ENCODE assay signal across 8 cellular contexts in the genomic region with DNA sequence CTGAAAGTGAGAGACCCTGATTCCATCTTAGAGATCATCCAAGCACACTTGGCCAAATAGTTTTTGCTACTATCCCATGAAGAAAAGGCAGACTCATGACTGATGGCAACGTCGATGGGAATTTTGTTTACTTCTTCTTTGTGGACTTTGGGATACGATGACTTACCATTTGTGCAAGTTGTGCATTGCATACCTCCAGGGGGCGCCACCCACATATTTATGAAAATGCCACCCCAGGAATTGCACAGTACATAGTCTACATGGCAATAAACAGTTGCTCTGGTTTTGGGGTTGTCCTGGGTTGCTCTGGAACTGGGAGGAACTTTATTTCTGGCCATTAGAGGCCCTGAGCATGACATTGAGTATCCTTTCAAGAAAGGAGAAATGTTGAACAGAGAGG.
DNase-seq lines count a peak whose midpoint lies in the region; ATAC-seq and TF ChIP-seq lines count a peak whose summit lies in the region.
"Not testable (repeated sequence)": the region's sequence is repeated elsewhere in the genome, so short reads cannot be mapped to it uniquely, and the experiment has no call there.

No MANE protein-coding gene starts in this region.

- not testable (repeated sequence) for H3K9me3 Mint-ChIP-seq in Calu3 (ENCODE audit: low read depth, unreplicated experiment); activated CD8-positive, alpha-beta T cell treated with anti-CD3 and anti-CD28 coated beads for 36 hours; endothelial cell (ENCODE audit: unreplicated experiment); neural crest cell
- peaks cover 11% of the 10 kb centered on the region for H3K9me3 Mint-ChIP-seq in type B pancreatic cell

- H3K4me3 Mint-ChIP-seq in Calu3 (ENCODE audit: low read depth, unreplicated experiment); activated CD8-positive, alpha-beta T cell treated with anti-CD3 and anti-CD28 coated beads for 36 hours; endothelial cell (ENCODE audit: unreplicated experiment); neural crest cell; type B pancreatic cell: not testable (repeated sequence)

- H3K27me3 ChIP-seq in HCT116 (ENCODE audit: insufficient read depth, low read length); MM.1S (replicated peaks; ENCODE audit: insufficient read depth, low read length): not testable (repeated sequence)

- H3K36me3 ChIP-seq in HCT116 (ENCODE audit: control insufficient read depth in 1 of 2, insufficient read depth in 2 of 2, low read length in 2 of 2); MM.1S (replicated peaks; ENCODE audit: insufficient read depth, low read length): not testable (repeated sequence)

- not testable (repeated sequence) for H3K4me2 ChIP-seq in HCT116 (ENCODE audit: low read length); MM.1S (ENCODE audit: low read depth, low read length)

- not testable (repeated sequence) for H3K36me3 Mint-ChIP-seq in Calu3 (ENCODE audit: insufficient read depth, unreplicated experiment); activated CD8-positive, alpha-beta T cell treated with anti-CD3 and anti-CD28 coated beads for 36 hours (ENCODE audit: low read depth); endothelial cell (ENCODE audit: low read depth, unreplicated experiment); neural crest cell (ENCODE audit: low read depth); type B pancreatic cell

- not testable (repeated sequence) for BruUV-seq in Calu3 (replicated peaks; lab: Mats Ljungman, UMichigan); HCT116 (replicated peaks; lab: Mats Ljungman, UMichigan)

- not testable (repeated sequence) for H3K4me3 ChIP-seq in GM12864 (ENCODE audit: low read depth, low read length); HCT116 (replicated peaks in 1 of 2; ENCODE audit: low read depth in 1 of 2, low read length in 2 of 2); MM.1S (ENCODE audit: low read length)

- not testable (repeated sequence) for H3F3A ChIP-seq in MM.1S (ENCODE audit: insufficient read depth, low read length)

- not testable (repeated sequence) for H4K20me1 ChIP-seq in HCT116 (ENCODE audit: insufficient read depth); MM.1S (ENCODE audit: insufficient read depth, low read length)

- H3K27ac Mint-ChIP-seq in Calu3 (ENCODE audit: unreplicated experiment); activated CD8-positive, alpha-beta T cell treated with anti-CD3 and anti-CD28 coated beads for 36 hours; endothelial cell (ENCODE audit: unreplicated experiment); neural crest cell (ENCODE audit: unreplicated experiment); type B pancreatic cell: not testable (repeated sequence)

- intact Hi-C loops in Calu3 (cut with micrococcal nuclease; ENCODE audit: unreplicated experiment); activated CD8-positive, alpha-beta T cell treated with anti-CD3 and anti-CD28 coated beads for 36 hours (cut with micrococcal nuclease): not testable (repeated sequence)
- intact Hi-C loops in HCT116 (cut with micrococcal nuclease) = loop anchor here (10.0 kb wide), 1 partner anchor 379 kb away; no protein-coding TSS in a partner anchor

- H3K4me1 Mint-ChIP-seq in Calu3 (ENCODE audit: low read depth, unreplicated experiment); activated CD8-positive, alpha-beta T cell treated with anti-CD3 and anti-CD28 coated beads for 36 hours (ENCODE audit: low read depth); endothelial cell (ENCODE audit: unreplicated experiment); neural crest cell; type B pancreatic cell (ENCODE audit: unreplicated experiment): not testable (repeated sequence)

- not testable (repeated sequence) for DNase-seq in Calu3; GM12864 (ENCODE audit: low read depth); HCT116 (ENCODE audit: low read depth, low spot score); activated CD8-positive, alpha-beta T cell treated with anti-CD3 and anti-CD28 coated beads for 36 hours; endothelial cell (ENCODE audit: low spot score); neural crest cell (ENCODE audit: low read depth, low spot score); type B pancreatic cell (ENCODE audit: extremely low spot score, unreplicated experiment)
- DNase-seq in MM.1S = peak; percentile 6

- H3K27me3 Mint-ChIP-seq in Calu3 (ENCODE audit: unreplicated experiment) = peaks cover 23% of the 10 kb centered on the region
- not testable (repeated sequence) for H3K27me3 Mint-ChIP-seq in activated CD8-positive, alpha-beta T cell treated with anti-CD3 and anti-CD28 coated beads for 36 hours; endothelial cell (ENCODE audit: unreplicated experiment); neural crest cell (ENCODE audit: low read depth); type B pancreatic cell

- H3K9me3 ChIP-seq in HCT116 (ENCODE audit: control insufficient read depth in 1 of 2, insufficient read depth in 1 of 2, low read depth in 1 of 2, low read length in 2 of 2); MM.1S (replicated peaks; ENCODE audit: insufficient read depth, low read length): not testable (repeated sequence)

- RAD21 ChIA-PET in HCT116 (lab: Charles Lee; ENCODE audit: low non-redundant PET in 1 of 2, low total read pairs in 2 of 2, uncharacterized antibody in 2 of 2, unreplicated experiment in 2 of 2) = not testable (repeated sequence)

- not testable (repeated sequence) for TF ChIP-seq POLR2A in HCT116 (IDR thresholded peaks at IDR 0.05; ENCODE audit: borderline replicate concordance, extremely low read depth, insufficient read depth, insufficient read length)

- not testable (repeated sequence) for H3K4me1 ChIP-seq in HCT116 (ENCODE audit: control insufficient read depth in 1 of 2, insufficient read depth in 2 of 2, low read length in 2 of 2); MM.1S (ENCODE audit: low read length)

- H2AFZ ChIP-seq in HCT116 (ENCODE audit: low read depth, low read length, poor library complexity, severe bottlenecking); MM.1S (ENCODE audit: low read length): not testable (repeated sequence)

- CTCF ChIA-PET in Calu3 (lab: Charles Lee); HCT116 (lab: Charles Lee); activated CD8-positive, alpha-beta T cell treated with anti-CD3 and anti-CD28 coated beads for 36 hours (lab: Charles Lee): not testable (repeated sequence)

- H3K79me2 ChIP-seq in HCT116 (ENCODE audit: insufficient read depth, low read length); MM.1S (ENCODE audit: low read length): not testable (repeated sequence)

- not testable (repeated sequence) for H3K9ac ChIP-seq in HCT116 (ENCODE audit: low read length); MM.1S (ENCODE audit: low read length)

- TF ChIP-seq CTCF in Calu3 (IDR thresholded peaks at IDR 0.05; ENCODE audit: unreplicated experiment) (peak; percentile 16), GM12864 (IDR thresholded peaks at IDR 0.05; ENCODE audit: low read depth, low read length, missing control alignments) (peak; percentile 29), HCT116 (IDR thresholded peaks at IDR 0.05 in 2 of 3, conservative IDR thresholded peaks at IDR 0.05 in 1 of 3; ENCODE audit: borderline replicate concordance in 1 of 3, insufficient read depth in 1 of 3, low read depth in 2 of 3, low read length in 2 of 3) (0 out of 6 replicates have a peak, but pooled peaks of 2 of the 3 experiments have one; percentile 15 to 25), MM.1S (IDR thresholded peaks at IDR 0.05; ENCODE audit: low read length) (peak; percentile 20), endothelial cell (IDR thresholded peaks at IDR 0.05; ENCODE audit: unreplicated experiment) (peak; percentile 29), neural crest cell (conservative IDR thresholded peaks at IDR 0.05) (peak; percentile 37), type B pancreatic cell (conservative IDR thresholded peaks at IDR 0.05) (peak; percentile 45)
- TF ChIP-seq CTCF in activated CD8-positive, alpha-beta T cell treated with anti-CD3 and anti-CD28 coated beads for 36 hours (IDR thresholded peaks at IDR 0.05) = peak; percentile 33

- not testable (repeated sequence) for H3K9me2 ChIP-seq in HCT116 (ENCODE audit: insufficient read depth); MM.1S (replicated peaks; ENCODE audit: insufficient read depth, low read length)

- not testable (repeated sequence) for TF ChIP-seq RAD21 in HCT116 (IDR thresholded peaks at IDR 0.05; ENCODE audit: low read depth)

- ATAC-seq in HCT116; activated CD8-positive, alpha-beta T cell treated with anti-CD3 and anti-CD28 coated beads for 36 hours: not testable (repeated sequence)

- POLR2A ChIA-PET in HCT116 (lab: Charles Lee); activated CD8-positive, alpha-beta T cell treated with anti-CD3 and anti-CD28 coated beads for 36 hours (lab: Charles Lee): not testable (repeated sequence)

- H3K27ac ChIP-seq in HCT116 (ENCODE audit: low read depth, low read length); MM.1S (ENCODE audit: low read length): not testable (repeated sequence)
